ENCODE assay signal across 16 cellular contexts in genomic region chr12:110105961-110106540, GRCh38. TPM values are rescaled to one million over a fixed set of nuclear protein-coding genes. Genes with fewer than 3 reads are reported as not detected.
DNase-seq lines count a peak whose midpoint lies in the region; ATAC-seq, FAIRE-seq and TF ChIP-seq lines count a peak whose summit lies in the region.
"Had no signal": no experiment of that assay in that cellular context is flagged by ENCODE, and none has a peak within 500 bp of the region (broad histone marks: within the 10 kb centered on the region; RNA-seq: fewer than 3 reads in every experiment).

No MANE protein-coding gene starts in this region.

- FAIRE-seq in HepG2 (lab: Jason Lieb, UNC): no peak

- POLR2A ChIA-PET in HepG2 (lab: Yijun Ruan, JAX): no interaction called here

- no peak overlapping the region for H3K27ac Mint-ChIP-seq in GM23338

- no peak overlapping the region for H3K4me2 ChIP-seq in GM23338
- H3K4me2 ChIP-seq in HepG2 (ENCODE audit: low read depth, low read length): no peak overlapping the region

- BruUV-seq in HepG2 (replicated peaks; lab: Mats Ljungman, UMichigan): no TSS peak

- H3K4me1 ChIP-seq in GM23338 (ENCODE audit: insufficient read depth) (no peaks in the 10 kb centered on the region), HepG2 (ENCODE audit: insufficient read depth, low read length) (peaks cover 80% of the 10 kb centered on the region), thoracic aorta (ENCODE audit: control insufficient read depth in 1 of 2, low read depth in 2 of 2) (peaks cover 23 to 65% of the 10 kb centered on the region in 2 donors), body of pancreas (peaks cover 25% of the 10 kb centered on the region)
- H3K4me1 ChIP-seq: BE2C had no signal

- H4K20me1 ChIP-seq in GM23338 (replicated peaks; ENCODE audit: insufficient read depth) (no peaks in the 10 kb centered on the region), HepG2 (ENCODE audit: insufficient read depth, low read length) (no peaks in the 10 kb centered on the region)

- H3K27me3 Mint-ChIP-seq in GM23338 (ENCODE audit: insufficient read depth, low read depth, poor library complexity): peaks cover 5% of the 10 kb centered on the region

- no peak for TF ChIP-seq RAD21 in HepG2 (CRISPR knock-in tag; IDR thresholded peaks at IDR 0.05)

- intact Hi-C loops in HepG2 (cut with micrococcal nuclease; ENCODE audit: unreplicated experiment) (loop anchor here (10.0 kb wide), 1 partner anchor 89 kb away; no protein-coding TSS in a partner anchor), body of pancreas (cut with DNase I) (no loop called here)

- no peak for TF ChIP-seq CTCF in GM23338 (conservative IDR thresholded peaks at IDR 0.05; ENCODE audit: low read depth in 2 of 2)
- no peak for TF ChIP-seq CTCF in brain microvascular endothelial cell (IDR thresholded peaks at IDR 0.05; ENCODE audit: low read depth, low read length, missing control alignments)
- TF ChIP-seq CTCF in HepG2 (CRISPR knock-in tag; IDR thresholded peaks at IDR 0.05): no peak
- TF ChIP-seq CTCF in thoracic aorta (IDR thresholded peaks at IDR 0.05): no peak
- no peak for TF ChIP-seq CTCF in body of pancreas (IDR thresholded peaks at IDR 0.05)

- peaks cover 15% of the 10 kb centered on the region for H3K4me1 Mint-ChIP-seq in GM23338
- H3K4me1 Mint-ChIP-seq: CD4-positive, alpha-beta memory T cell had no signal

- H3K36me3 Mint-ChIP-seq in GM23338 (ENCODE audit: low read depth): no peaks in the 10 kb centered on the region
- H3K36me3 Mint-ChIP-seq: CD4-positive, alpha-beta memory T cell had no signal

- no peaks in the 10 kb centered on the region; the same call in 1 of the 2 replicates for H3K9me2 ChIP-seq in GM23338 (ENCODE audit: insufficient read depth)

- in situ Hi-C loops in brain microvascular endothelial cell (cut with HindIII; ENCODE audit: low pct_ligation_motif_present, low sequenced_read_pairs) (no loop called here), HepG2 (cut with HindIII; ENCODE audit: extremely low pct_ligation_motif_present, low pct_unique_long_range_greater_than_20kb) (loop anchor here (25.0 kb wide), 2 partner anchors 331 to 481 kb away; partner anchors contain the start of gene PPTC7)

- WGBS in HepG2 (ENCODE audit: low lambda C conversion rate): 96% methylated on average over 8 of the region's 8 CpGs
- WGBS in body of pancreas, 2 donors: 86 to 91% methylated on average over 8 of the region's 8 CpGs

- H3K27me3 ChIP-seq in GM23338 (ENCODE audit: insufficient read depth): no peaks in the 10 kb centered on the region
- no peaks in the 10 kb centered on the region for H3K27me3 ChIP-seq in brain microvascular endothelial cell (replicated peaks)
- no peaks in the 10 kb centered on the region for H3K27me3 ChIP-seq in HepG2 (ENCODE audit: control insufficient read depth in 1 of 2, insufficient read depth in 2 of 2, low read length in 2 of 2)
- H3K27me3 ChIP-seq in thoracic aorta (replicated peaks; ENCODE audit: insufficient read depth): no peaks in the 10 kb centered on the region
- H3K27me3 ChIP-seq in body of pancreas: no peaks in the 10 kb centered on the region
- H3K27me3 ChIP-seq: BE2C had no signal

- H3K4me3 ChIP-seq in GM23338 (no peak overlapping the region), brain microvascular endothelial cell (ENCODE audit: low read depth, low read length) (no peak overlapping the region), HepG2 (replicated peaks in 1 of 3; ENCODE audit: insufficient read depth in 1 of 3, low read depth in 2 of 3, low read length in 3 of 3) (no peak overlapping the region), thoracic aorta (no peak overlapping the region), body of pancreas (no peak overlapping the region)

- H3K9me3 Mint-ChIP-seq in GM23338: no peaks in the 10 kb centered on the region
- H3K9me3 Mint-ChIP-seq: CD4-positive, alpha-beta memory T cell had no signal

- TF ChIP-seq POLR2A in HepG2 (IDR thresholded peaks at IDR 0.05; ENCODE audit: insufficient read depth in 1 of 2, low read depth in 2 of 2, low read length in 2 of 2) (no peak), body of pancreas (IDR thresholded peaks at IDR 0.05) (no peak)

- ATAC-seq in GM23338 (no peak), HepG2 (no peak), thoracic aorta (ENCODE audit: insufficient number of reproducible peaks, low FRiP score, low read depth) (no peak), body of pancreas (no peak), HG03175 (IDR thresholded peaks at IDR 0.05; ENCODE audit: unreplicated experiment) (no peak), GM21786 (IDR thresholded peaks at IDR 0.05; ENCODE audit: unreplicated experiment) (no peak)

- CTCF ChIA-PET in HepG2 (lab: Yijun Ruan, JAX; ENCODE audit: low intra/inter-chr PET ratio, low total read pairs): no interaction called here

- no peak for TF ChIP-seq EP300 in HepG2 (IDR thresholded peaks at IDR 0.05; ENCODE audit: low read depth in 2 of 2, low read length in 2 of 2)
- no peak for TF ChIP-seq EP300 in HepG2 (CRISPR knock-in tag; IDR thresholded peaks at IDR 0.05; ENCODE audit: borderline replicate concordance)

- H3K9me3 ChIP-seq in HepG2 (ENCODE audit: low read length) (no peaks in the 10 kb centered on the region), thoracic aorta (no peaks in the 10 kb centered on the region), body of pancreas (no peaks in the 10 kb centered on the region)
- H3K9me3 ChIP-seq: BE2C had no signal

- H3K27ac ChIP-seq in GM23338 (ENCODE audit: low read depth): no peak overlapping the region
- H3K27ac ChIP-seq in brain microvascular endothelial cell: peak overlapping the region; percentile 99
- H3K27ac ChIP-seq in HepG2 (ENCODE audit: extremely low read length, insufficient read depth, low read length): peak overlapping the region; percentile 4
- peak overlapping the region; percentile 23 to 74 for H3K27ac ChIP-seq in thoracic aorta
- no peak overlapping the region for H3K27ac ChIP-seq in body of pancreas

- no peaks in the 10 kb centered on the region for H3K79me2 ChIP-seq in GM23338 (replicated peaks; ENCODE audit: insufficient read depth)
- no peaks in the 10 kb centered on the region for H3K79me2 ChIP-seq in HepG2 (ENCODE audit: insufficient read depth, low read length)

- no peak overlapping the region for H3K9ac ChIP-seq in HepG2 (ENCODE audit: insufficient read depth, low read depth, low read length)

- DNase-seq in GM23338 (ENCODE audit: low spot score) (no peak), brain microvascular endothelial cell (no peak), HepG2 (ENCODE audit: low spot score) (no peak), thoracic aorta (ENCODE audit: low spot score) (no peak), body of pancreas (no peak)
- DNase-seq: BE2C; Calu3; CD4-positive, alpha-beta memory T cell; GOT3; KBM-7; NCI-H1436 treated with DMSO at 0.1 percent for 48 hours; NCI-H2029 treated with DMSO at 0.1 percent for 48 hours; NCI-H2171 treated with DMSO at 0.1 percent for 48 hours; NCI-H774 had no signal

- no peaks in the 10 kb centered on the region for H3F3A ChIP-seq in GM23338 (replicated peaks; ENCODE audit: low read depth)

- no peak overlapping the region for H3K4me3 Mint-ChIP-seq in GM23338
- H3K4me3 Mint-ChIP-seq: CD4-positive, alpha-beta memory T cell had no signal

- 0 out of 2 replicates have a peak overlapping the region, but pooled peaks have one; percentile 10 for H2AFZ ChIP-seq in GM23338
- H2AFZ ChIP-seq in HepG2 (ENCODE audit: low read length): no peak overlapping the region

- H3K36me3 ChIP-seq in GM23338 (ENCODE audit: insufficient read depth) (no peaks in the 10 kb centered on the region), brain microvascular endothelial cell (replicated peaks) (no peaks in the 10 kb centered on the region), HepG2 (replicated peaks in 1 of 2; ENCODE audit: control insufficient read depth in 1 of 2, insufficient read depth in 2 of 2, low read length in 2 of 2) (no peaks in the 10 kb centered on the region), thoracic aorta (no peaks in the 10 kb centered on the region), body of pancreas (replicated peaks in 1 of 2; ENCODE audit: insufficient read depth in 1 of 2, low read depth in 2 of 2) (no peaks in the 10 kb centered on the region)
- H3K36me3 ChIP-seq: BE2C had no signal

RNA-seq across cellular contexts. Expression of gene IFT81, which starts 18.1 kb away (rescaled TPM):
- 7.7 and 17.5 TPM in 2 replicates for total RNA-seq in GM23338 (2014; rRNA removed; shearing (Covaris generic))
- polyA plus RNA-seq in GM23338 (2016; fragmentation: Nextera tagmentation; extraction: Ambion mirVana) (12.8 and 22.3 TPM in 2 replicates), HepG2 (2011; rRNA removed) (3.1 and 4.2 TPM in 2 replicates)
- total RNA-seq in HepG2 (2016; rRNA removed; fragmentation: Illumina TruSeq; extraction: Trizol) (13.0 and 13.3 TPM in 2 replicates), thoracic aorta (10 to 100 TPM in 1 of 2 donors, 1 to 10 TPM in 1; 9.3 to 17.4 TPM), body of pancreas (1 to 10 TPM; 5.2 to 6.3 TPM)
- total RNA-seq in HepG2 (2016; cell fraction: cytosol; rRNA removed; fragmentation: Illumina TruSeq; extraction: Trizol; ENCODE audit: low read depth): 11.0 and 12.4 TPM in 2 replicates
- 11.7 and 13.4 TPM in 2 replicates for total RNA-seq in HepG2 (2016; cell fraction: insoluble cytoplasmic fraction; rRNA removed; fragmentation: Illumina TruSeq; extraction: Trizol)
- 6.8 and 7.4 TPM in 2 replicates for total RNA-seq in HepG2 (2016; cell fraction: membrane; rRNA removed; fragmentation: Illumina TruSeq; extraction: Trizol)
- total RNA-seq in HepG2 (2016; cell fraction: nucleus; rRNA removed; fragmentation: Illumina TruSeq; extraction: Trizol): 15.0 and 16.9 TPM in 2 replicates
- polyA plus RNA-seq in HepG2 (2011; cell fraction: cytosol; rRNA removed): 1.2 and 1.5 TPM in 2 replicates
- 7.0 and 7.1 TPM in 2 replicates for polyA plus RNA-seq in HepG2 (2011; cell fraction: nucleus; rRNA removed)
- 4.5 and 5.3 TPM in 2 replicates for polyA plus RNA-seq in HepG2 (2012)
- 0.58 and 0.62 TPM in 2 replicates for polyA plus RNA-seq in HepG2 (2016; cell fraction: cytosol; fragmentation: Illumina TruSeq; extraction: Trizol; ENCODE audit: low read depth)
- 11.3 and 11.5 TPM in 2 replicates for polyA plus RNA-seq in HepG2 (2016; cell fraction: insoluble cytoplasmic fraction; fragmentation: Illumina TruSeq; extraction: Trizol; ENCODE audit: low read depth)
- polyA plus RNA-seq in HepG2 (2016; cell fraction: membrane; fragmentation: Illumina TruSeq; extraction: Trizol; ENCODE audit: low read depth): 1.2 and 1.8 TPM in 2 replicates
- polyA plus RNA-seq in HepG2 (2016; cell fraction: nucleus; fragmentation: Illumina TruSeq; extraction: Trizol; ENCODE audit: insufficient read depth, low read depth): 21.3 and 21.4 TPM in 2 replicates
- 1.5 and 2.3 TPM in 2 replicates for polyA minus RNA-seq in HepG2 (2011; rRNA and poly(A)+ RNA removed; ENCODE audit: low replicate concordance)
- 3.5 and 4.3 TPM in 2 replicates for polyA minus RNA-seq in HepG2 (2011; cell fraction: cytosol; rRNA and poly(A)+ RNA removed)
- polyA minus RNA-seq in HepG2 (2011; cell fraction: nucleus; rRNA and poly(A)+ RNA removed): 13.3 and 14.9 TPM in 2 replicates

RNA-seq across cellular contexts. Expression of gene C12orf76, which starts 57.7 kb away (rescaled TPM):
- total RNA-seq in GM23338 (2014; rRNA removed; shearing (Covaris generic)): 14.5 and 21.7 TPM in 2 replicates
- polyA plus RNA-seq in GM23338 (2016; fragmentation: Nextera tagmentation; extraction: Ambion mirVana) (11.1 and 14.3 TPM in 2 replicates), HepG2 (2011; rRNA removed) (38.4 and 40.6 TPM in 2 replicates)
- total RNA-seq in HepG2 (2016; rRNA removed; fragmentation: Illumina TruSeq; extraction: Trizol) (15.8 and 16.9 TPM in 2 replicates), thoracic aorta (10 to 100 TPM in 1 of 2 donors, 1 to 10 TPM in 1; 6.4 to 18.1 TPM), body of pancreas (10 to 100 TPM in 1 of 2 donors, 1 to 10 TPM in 1; 2.0 to 15.3 TPM)
- total RNA-seq in HepG2 (2016; cell fraction: cytosol; rRNA removed; fragmentation: Illumina TruSeq; extraction: Trizol; ENCODE audit: low read depth): 6.8 and 8.8 TPM in 2 replicates
- 13.7 and 15.4 TPM in 2 replicates for total RNA-seq in HepG2 (2016; cell fraction: insoluble cytoplasmic fraction; rRNA removed; fragmentation: Illumina TruSeq; extraction: Trizol)
- total RNA-seq in HepG2 (2016; cell fraction: membrane; rRNA removed; fragmentation: Illumina TruSeq; extraction: Trizol): 17.6 and 19.4 TPM in 2 replicates
- 13.3 and 15.3 TPM in 2 replicates for total RNA-seq in HepG2 (2016; cell fraction: nucleus; rRNA removed; fragmentation: Illumina TruSeq; extraction: Trizol)
- 34.5 and 40.6 TPM in 2 replicates for polyA plus RNA-seq in HepG2 (2011; cell fraction: cytosol; rRNA removed)
- polyA plus RNA-seq in HepG2 (2011; cell fraction: nucleus; rRNA removed): 18.0 and 31.2 TPM in 2 replicates
- 33.1 and 35.3 TPM in 2 replicates for polyA plus RNA-seq in HepG2 (2012)
- polyA plus RNA-seq in HepG2 (2016; cell fraction: cytosol; fragmentation: Illumina TruSeq; extraction: Trizol; ENCODE audit: low read depth): 9.1 and 11.1 TPM in 2 replicates
- polyA plus RNA-seq in HepG2 (2016; cell fraction: insoluble cytoplasmic fraction; fragmentation: Illumina TruSeq; extraction: Trizol; ENCODE audit: low read depth): 14.2 and 15.0 TPM in 2 replicates
- 15.2 and 16.5 TPM in 2 replicates for polyA plus RNA-seq in HepG2 (2016; cell fraction: membrane; fragmentation: Illumina TruSeq; extraction: Trizol; ENCODE audit: low read depth)
- 31.0 and 32.0 TPM in 2 replicates for polyA plus RNA-seq in HepG2 (2016; cell fraction: nucleus; fragmentation: Illumina TruSeq; extraction: Trizol; ENCODE audit: insufficient read depth, low read depth)
- polyA minus RNA-seq in HepG2 (2011; rRNA and poly(A)+ RNA removed; ENCODE audit: low replicate concordance): 7.5 and 15.0 TPM in 2 replicates
- polyA minus RNA-seq in HepG2 (2011; cell fraction: cytosol; rRNA and poly(A)+ RNA removed): 17.7 and 19.8 TPM in 2 replicates
- polyA minus RNA-seq in HepG2 (2011; cell fraction: nucleus; rRNA and poly(A)+ RNA removed): 12.7 and 15.9 TPM in 2 replicates

Comparison
In these comparisons a context has a peak if more than half of its experiments do, and no peak if none do; other contexts are left out.
1. H3K27ac ChIP-seq: peak in brain microvascular endothelial cell (single experiment), HepG2 (single experiment) and thoracic aorta (2 of 2); none in GM23338 (single experiment) and body of pancreas (0 of 4).